In genomic region chr18:10450986-10451385, GRCh38 we compare ENCODE assay signal across 6 cellular contexts. TPM values are rescaled to one million over a fixed set of nuclear protein-coding genes. Genes with fewer than 3 reads are reported as not detected.
"Had no signal": no experiment of that assay in that cellular context is flagged by ENCODE, and none has a peak within 500 bp of the region (broad histone marks: within the 10 kb centered on the region; RNA-seq: fewer than 3 reads in every experiment).

No MANE protein-coding gene starts in this region.

- H3K4me2 ChIP-seq: GM23338 had no signal

- DNase-seq: H9, HCEC 1CT, IMR-90 had no signal

- H3K4me3 Mint-ChIP-seq: GM23338, H9 had no signal

- H3K27ac Mint-ChIP-seq: GM23338, H9 had no signal

- H3K4me3 ChIP-seq: GM23338, K562 had no signal

- H3K9me3 Mint-ChIP-seq: GM23338, H9 had no signal

- H2AFZ ChIP-seq: GM23338 had no signal

- ATAC-seq: GM23338, K562 had no signal

RNA-seq across cellular contexts. Expression of gene APCDD1, which starts 3.4 kb away (rescaled TPM):
- total RNA-seq: HT-29 had no signal
- polyA plus RNA-seq: K562 had no signal
